In the genomic region with DNA sequence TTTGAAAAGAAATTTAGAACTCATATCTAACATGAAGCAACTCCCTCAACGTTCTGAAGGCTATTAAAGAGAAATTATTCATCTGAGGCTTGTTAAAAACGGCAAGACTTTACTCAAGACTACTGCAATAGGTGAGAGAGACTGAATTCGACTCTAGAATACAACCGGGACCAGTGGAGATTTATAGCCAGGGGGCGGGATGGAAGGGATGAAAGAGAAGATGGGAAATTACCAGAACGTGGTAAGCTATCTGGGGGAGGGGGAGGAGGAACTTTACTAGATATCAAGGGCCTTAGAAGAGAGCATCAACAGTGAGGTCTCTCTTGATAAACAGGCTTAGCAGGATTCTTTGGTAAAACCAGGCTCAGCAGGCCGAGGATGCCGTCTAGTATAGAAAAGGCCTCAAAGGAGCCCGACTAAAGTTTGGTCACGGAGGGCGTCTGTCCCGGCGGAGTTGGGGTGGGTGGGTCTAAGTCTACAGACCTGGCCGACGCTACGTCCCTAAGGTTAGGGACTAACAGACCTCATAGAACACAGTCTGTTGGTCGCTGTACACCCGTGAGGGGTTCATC, we compare ENCODE assay signal across 8 cellular contexts. TPM values are rescaled to one million over a fixed set of nuclear protein-coding genes. Genes with fewer than 3 reads are reported as not detected.
DNase-seq lines count a peak whose midpoint lies in the region; ATAC-seq lines count a peak whose summit lies in the region.

No MANE protein-coding gene starts in this region.

- H3K27ac ChIP-seq in iPS-20b (ENCODE audit: low read length) = no peak overlapping the region
- H3K27ac ChIP-seq in subcutaneous abdominal adipose tissue (ENCODE audit: low read depth, low read length) = peak overlapping the region; percentile 84

- no peaks in the 10 kb centered on the region for H3K36me3 Mint-ChIP-seq in activated naive CD8-positive, alpha-beta T cell

- peak; percentile 27 for DNase-seq in 8988T
- no peak for DNase-seq in cerebellum (ENCODE audit: low spot score)
- DNase-seq in HK-2 (ENCODE audit: unreplicated experiment) = no peak

- peak overlapping the region; percentile 87 for H3K4me3 Mint-ChIP-seq in activated naive CD8-positive, alpha-beta T cell

- no peaks in the 10 kb centered on the region for H3K27me3 Mint-ChIP-seq in activated naive CD8-positive, alpha-beta T cell

- H3K9ac ChIP-seq in iPS-20b (ENCODE audit: low read depth, low read length) (peak overlapping the region; percentile 81), subcutaneous abdominal adipose tissue (ENCODE audit: low read length in 5 of 5) (peak overlapping the region; percentile 59 to 98 (median 83))

- no peaks in the 10 kb centered on the region for H3K9me3 Mint-ChIP-seq in activated naive CD8-positive, alpha-beta T cell (ENCODE audit: low read depth)

- H3K9me3 ChIP-seq in iPS-20b (ENCODE audit: insufficient read depth, low read depth, low read length) (no peaks in the 10 kb centered on the region), subcutaneous abdominal adipose tissue (ENCODE audit: control insufficient read depth in 5 of 5, low read length in 5 of 5) (no peaks in the 10 kb centered on the region)

- H3K27me3 ChIP-seq in iPS-20b (ENCODE audit: insufficient read depth, low read length) (peaks cover 10% of the 10 kb centered on the region; the same call in 1 of the 2 replicates), subcutaneous abdominal adipose tissue (ENCODE audit: control insufficient read depth in 5 of 5, insufficient read depth in 4 of 5, low read length in 5 of 5) (no peaks in the 10 kb centered on the region)

- peaks cover 35% of the 10 kb centered on the region for H3K4me1 Mint-ChIP-seq in activated naive CD8-positive, alpha-beta T cell (ENCODE audit: low read depth)

- peak overlapping the region; percentile 84 for H3K27ac Mint-ChIP-seq in activated naive CD8-positive, alpha-beta T cell

- H3K36me3 ChIP-seq in iPS-20b (ENCODE audit: insufficient read depth, low read depth, low read length) (peaks cover 5% of the 10 kb centered on the region), subcutaneous abdominal adipose tissue (ENCODE audit: control insufficient read depth in 5 of 5, insufficient read depth in 5 of 5, low read length in 5 of 5) (no peaks in the 10 kb centered on the region)

- ATAC-seq in GM19023 (IDR thresholded peaks at IDR 0.05; ENCODE audit: unreplicated experiment) (peak; percentile 42), HG03135 (IDR thresholded peaks at IDR 0.05; ENCODE audit: unreplicated experiment) (peak; percentile 44)

- no peaks in the 10 kb centered on the region for H3K4me1 ChIP-seq in iPS-20b (ENCODE audit: insufficient read depth, low read length)
- H3K4me1 ChIP-seq in subcutaneous abdominal adipose tissue (ENCODE audit: control insufficient read depth in 5 of 5, insufficient read depth in 5 of 5, low read length in 5 of 5) = peaks cover 0 to 25% (median 20%) of the 10 kb centered on the region in 5 donors

- H3K4me3 ChIP-seq in iPS-20b (ENCODE audit: low read length) (peak overlapping the region; percentile 99), subcutaneous abdominal adipose tissue (ENCODE audit: low read depth in 1 of 5, low read length in 5 of 5) (peak overlapping the region; percentile 86 to 97 (median 96))

RNA-seq across cellular contexts. Expression of gene TIGAR, which starts 0.6 kb away (rescaled TPM):
- 4.5 TPM for total RNA-seq in cerebellum

RNA-seq across cellular contexts. Expression of gene CCND2, which starts 46.8 kb away (rescaled TPM):
- total RNA-seq in cerebellum = 149 TPM

RNA-seq across cellular contexts. Expression of gene FGF23, which starts 59.1 kb away (rescaled TPM):
- not detected for total RNA-seq in cerebellum
